ENCODE assay signal across 4 cellular contexts in the genomic region with DNA sequence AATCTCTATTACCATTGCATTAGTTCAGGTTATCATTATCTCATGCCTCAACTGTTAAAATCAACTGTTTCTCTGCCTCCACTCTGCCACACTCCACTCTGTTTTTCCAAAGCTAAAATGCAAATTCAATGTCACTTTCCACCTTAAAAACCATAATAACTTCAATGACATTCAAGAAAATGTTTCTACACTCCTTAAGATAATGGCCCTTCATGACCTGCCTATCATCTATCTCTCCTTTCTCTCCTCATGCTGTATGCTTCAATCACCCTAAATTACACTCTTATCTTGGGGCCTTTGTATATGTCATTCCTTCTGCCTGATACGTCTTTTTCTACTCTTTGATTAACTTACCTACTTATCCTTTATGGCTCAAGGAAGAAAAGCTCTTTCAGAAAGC.
"Had no signal": no experiment of that assay in that cellular context is flagged by ENCODE, and none has a peak within 500 bp of the region (broad histone marks: within the 10 kb centered on the region; RNA-seq: fewer than 3 reads in every experiment).

No MANE protein-coding gene starts in this region.

- H3K4me3 ChIP-seq: K562 had no signal

- DNase-seq: IMR-90, KBM-7 had no signal

- H3K27ac ChIP-seq: HL-60 had no signal
